In the genomic region with DNA sequence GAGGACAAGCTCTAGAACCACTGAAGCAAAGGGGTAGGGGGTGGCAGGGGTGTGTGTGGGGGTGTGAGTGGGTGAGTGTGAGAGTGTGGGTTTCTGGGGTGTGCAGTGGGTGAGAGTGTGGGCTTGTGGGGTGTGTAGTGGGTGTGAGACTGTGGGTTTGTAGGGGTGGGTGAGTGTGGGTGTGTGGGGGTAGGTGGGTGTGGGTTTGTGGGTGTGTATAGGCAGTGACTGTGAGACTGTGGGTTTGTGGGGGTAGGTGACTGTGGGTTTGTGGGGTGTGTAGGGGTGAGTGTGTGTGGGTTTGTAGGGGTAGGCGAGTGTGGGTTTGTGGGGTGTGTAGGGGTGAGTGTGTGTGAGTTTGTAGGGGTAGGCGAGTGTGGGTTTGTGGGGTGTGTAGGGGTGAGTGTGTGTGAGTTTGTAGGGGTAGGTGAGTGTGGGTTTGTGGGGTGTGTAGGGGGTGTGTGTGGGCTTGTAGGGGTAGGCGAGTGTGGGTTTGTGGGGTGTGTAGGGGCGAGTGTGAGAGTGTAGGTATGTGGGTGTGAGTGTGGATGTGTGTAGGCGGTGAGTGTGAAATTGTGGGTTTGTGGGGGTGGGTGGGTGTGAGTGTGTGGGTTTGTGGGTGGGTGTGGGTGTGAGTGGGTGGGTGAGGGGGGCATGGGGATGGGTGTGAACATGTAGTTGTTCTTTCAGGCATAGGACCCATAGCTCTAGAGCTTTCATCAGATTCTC, we compare ENCODE assay signal across 21 cellular contexts. TPM values are rescaled to one million over a fixed set of nuclear protein-coding genes. Genes with fewer than 3 reads are reported as not detected.
"Had no signal": no experiment of that assay in that cellular context is flagged by ENCODE, and none has a peak within 500 bp of the region (broad histone marks: within the 10 kb centered on the region; RNA-seq: fewer than 3 reads in every experiment).

No MANE protein-coding gene starts in this region.

- H3K4me3 ChIP-seq: esophagus squamous epithelium, gastroesophageal sphincter, left ventricle myocardium inferior, lung, ovary, right atrium auricular region, sigmoid colon, skin epidermis had no signal

- H3K36me3 ChIP-seq: ovary, right atrium auricular region, sigmoid colon had no signal

- H3K27ac ChIP-seq: esophagus squamous epithelium, gastroesophageal sphincter, left ventricle myocardium inferior, ovary, right atrium auricular region, sigmoid colon, skin epidermis had no signal

- DNase-seq: esophagus squamous epithelium; foreskin fibroblast; glutamatergic neuron; left cardiac atrium; left ventricle myocardium inferior; mesenchymal stem cell; midbrain; nucleus accumbens; ovary; sigmoid colon; stimulated activated CD4-positive, alpha-beta T cell treated with anti-CD3 and anti-CD28 coated beads, Interleukin-2, amount 100 ng/mL, for 24 hours; stimulated activated naive CD4-positive, alpha-beta T cell treated with Interleukin-2 at 50 U/mL for 16 hours; trophoblast cell had no signal

- FAIRE-seq: kidney had no signal

- ATAC-seq: gastroesophageal sphincter, left cardiac atrium had no signal

- H3K4me3 Mint-ChIP-seq: neural crest cell had no signal

- H3K4me1 ChIP-seq: sigmoid colon had no signal

- H3K9me3 ChIP-seq: esophagus squamous epithelium, gastroesophageal sphincter, left ventricle myocardium inferior, ovary, right atrium auricular region, sigmoid colon had no signal

- H3K27me3 ChIP-seq: ovary, right atrium auricular region had no signal

RNA-seq across cellular contexts. Expression of gene ATG9B, which starts 24.6 kb away (rescaled TPM):
- total RNA-seq: left ventricle myocardium inferior, posterior vena cava, right atrium auricular region, sigmoid colon, urinary bladder had no signal
